ENCODE assay signal across 8 cellular contexts in the genomic region with DNA sequence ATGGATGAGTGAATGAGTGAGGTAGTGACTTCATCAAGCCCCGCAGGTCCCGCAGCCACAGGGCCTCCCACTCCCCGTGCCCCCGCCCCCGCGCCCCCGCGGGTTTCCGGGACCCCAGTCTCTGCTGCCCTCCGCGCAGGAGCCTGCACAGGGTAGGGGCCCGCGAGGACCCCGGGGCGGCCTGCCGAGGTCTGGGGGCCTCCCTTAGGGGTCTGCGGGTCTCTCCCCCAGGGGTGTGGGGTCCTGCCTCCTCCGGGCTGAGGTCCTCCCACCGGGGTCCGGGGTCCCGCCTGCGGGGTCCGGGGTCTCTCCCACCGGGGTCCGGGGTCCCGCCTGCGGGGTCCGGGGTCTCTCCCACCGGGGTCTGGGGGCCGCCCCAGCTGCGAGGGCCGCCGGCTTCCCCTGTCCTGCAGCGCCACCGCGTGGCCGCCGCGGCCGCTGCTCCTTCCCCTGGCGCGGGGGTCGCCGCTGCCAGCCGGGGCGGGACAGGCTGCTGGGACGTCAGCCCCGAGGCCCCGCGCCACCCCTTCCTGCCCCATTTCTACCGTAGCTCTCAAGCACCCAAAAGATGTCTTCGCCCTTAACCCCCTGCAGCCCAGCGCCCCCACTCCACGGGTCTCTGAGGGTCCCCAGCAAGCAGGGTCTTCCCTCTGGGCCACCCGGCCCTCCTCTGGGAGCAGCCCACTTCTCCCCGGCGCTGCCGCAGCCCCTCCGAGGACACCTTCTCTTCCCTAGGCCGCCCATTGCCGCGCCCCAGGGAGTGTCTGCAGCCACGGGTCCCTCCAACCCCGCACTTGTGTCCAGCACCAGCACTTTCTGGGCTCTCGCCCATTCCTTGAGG. TPM values are rescaled to one million over a fixed set of nuclear protein-coding genes. Genes with fewer than 3 reads are reported as not detected.
DNase-seq lines count a peak whose midpoint lies in the region; ATAC-seq, FAIRE-seq and TF ChIP-seq lines count a peak whose summit lies in the region.

No MANE protein-coding gene starts in this region.

- in situ Hi-C loops in GM13977 (cut with MboI; ENCODE audit: low pct_unique_long_range_greater_than_20kb, low sequenced_read_pairs, unreplicated experiment): no loop called here

- H3K36me3 ChIP-seq in ovary: no peaks in the 10 kb centered on the region

- H3K27ac ChIP-seq in A549: peak overlapping the region in 1 of 2 experiments; percentile 76; a peak in 3 of 6 replicates
- no peak overlapping the region for H3K27ac ChIP-seq in ovary

- peak; percentile 78 to 98 for TF ChIP-seq RAD21 in A549 (conservative IDR thresholded peaks at IDR 0.05 in 1 of 2, IDR thresholded peaks at IDR 0.05 in 1 of 2)

- TF ChIP-seq EP300 in A549 (IDR thresholded peaks at IDR 0.05): no peak
- TF ChIP-seq EP300 in ovary (IDR thresholded peaks at IDR 0.05): no peak

- H3K4me3 ChIP-seq in A549 (peak overlapping the region; percentile 41), epithelial cell of proximal tubule (ENCODE audit: low read depth, low read length) (no peak overlapping the region), ovary (no peak overlapping the region)

- intact Hi-C loops in ovary (cut with DNase I): loop anchor here in 3 of 4 donors (2.0 to 10.0 kb wide), 3 partner anchors 106 to 554 kb away; no protein-coding TSS in a partner anchor

- ATAC-seq in A549 (peak; percentile 55 to 77), HG02938 (IDR thresholded peaks at IDR 0.05; ENCODE audit: unreplicated experiment) (no peak)
- peak; percentile 37 to 54 for ATAC-seq in activated CD4-positive, CD25-positive, alpha-beta regulatory T cell treated with anti-CD3 and anti-CD28 coated beads, Interleukin-2, amount 50 U/mL, for 24 hours

- WGBS in A549 (ENCODE audit: missing lambda C conversion rate): 7% methylated on average over 49 of the region's 65 CpGs
- WGBS in ovary, 3 donors: 3 to 4% (median 4%) methylated on average over 43 to 65 of the region's 65 CpGs

- FAIRE-seq in A549 (lab: Jason Lieb, UNC): no peak

- CTCF ChIA-PET in A549 (lab: Yijun Ruan, JAX): interaction anchor here (0.6 to 2.5 kb wide), 42 partner anchors 9 to 960 kb away, joined by 3 to 51 read pairs (median 3); a partner anchor contains a TSS

- H3K27me3 ChIP-seq in ovary: no peaks in the 10 kb centered on the region

- TF ChIP-seq CTCF in A549 (IDR thresholded peaks at IDR 0.05) (peak; percentile 98), GM13977 (IDR thresholded peaks at IDR 0.05; ENCODE audit: extremely low read depth, insufficient read depth, missing control alignments) (peak; percentile 94), epithelial cell of proximal tubule (conservative IDR thresholded peaks at IDR 0.05; ENCODE audit: low read depth, low read length) (peak; percentile 42), ovary (IDR thresholded peaks at IDR 0.05) (peak; percentile 78 to 92 (median 88))

- peaks cover 4% of the 10 kb centered on the region; the same call in 2 of the 3 replicates for H3K4me1 ChIP-seq in A549
- H3K4me1 ChIP-seq in ovary (ENCODE audit: insufficient read depth): no peaks in the 10 kb centered on the region

- TF ChIP-seq POLR2A in A549 (IDR thresholded peaks at IDR 0.05; ENCODE audit: low read length): no peak
- no peak for TF ChIP-seq POLR2A in ovary (IDR thresholded peaks at IDR 0.05)

- H3K9me3 ChIP-seq in A549 (no peaks in the 10 kb centered on the region), ovary (no peaks in the 10 kb centered on the region)

- DNase-seq in A549 (ENCODE audit: low read depth in 1 of 2, low spot score in 1 of 2): no peak
- peak; percentile 88 for DNase-seq in GM13977 (ENCODE audit: low spot score)
- no peak for DNase-seq in epithelial cell of proximal tubule (ENCODE audit: low read depth)
- DNase-seq in ovary: peak in 2 of 5 donors; percentile 31 to 63
- no peak for DNase-seq in midbrain (lab: John Stamatoyannopoulos, UW)
- no peak for DNase-seq in 8988T

- peak overlapping the region; percentile 95 for H3K4me2 ChIP-seq in A549

- POLR2A ChIA-PET in A549 (lab: Yijun Ruan, JAX): no interaction called here

TF ChIP-seq in A549, 52 proteins besides CTCF, POLR2A, EP300 and RAD21:
- TF ChIP-seq HDAC2 (IDR thresholded peaks at IDR 0.05) (no peak), HOXB13 (CRISPR knock-in tag; IDR thresholded peaks at IDR 0.05; ENCODE audit: low read depth) (no peak), CHD4 (IDR thresholded peaks at IDR 0.05; ENCODE audit: borderline replicate concordance) (no peak), ESRRA (IDR thresholded peaks at IDR 0.05; ENCODE audit: borderline replicate concordance, low read length) (no peak), SMC3 (IDR thresholded peaks at IDR 0.05) (peak; percentile 89), MAFK (IDR thresholded peaks at IDR 0.05; ENCODE audit: partially characterized antibody) (no peak), MAZ (IDR thresholded peaks at IDR 0.05; ENCODE audit: borderline replicate concordance, low read depth, low read length) (0 out of 2 replicates have a peak, but pooled peaks have one; percentile 34)
- TF ChIP-seq, protein P1, sequence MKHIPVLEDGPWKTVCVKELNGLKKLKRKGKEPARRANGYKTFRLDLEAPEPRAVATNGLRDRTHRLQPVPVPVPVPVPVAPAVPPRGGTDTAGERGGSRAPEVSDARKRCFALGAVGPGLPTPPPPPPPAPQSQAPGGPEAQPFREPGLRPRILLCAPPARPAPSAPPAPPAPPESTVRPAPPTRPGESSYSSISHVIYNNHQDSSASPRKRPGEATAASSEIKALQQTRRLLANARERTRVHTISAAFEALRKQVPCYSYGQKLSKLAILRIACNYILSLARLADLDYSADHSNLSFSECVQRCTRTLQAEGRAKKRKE (CRISPR knock-in tag; IDR thresholded peaks at IDR 0.05; ENCODE audit: low read depth): no peak

RNA-seq across cellular contexts. Expression of a gene that starts 10.4 kb away (rescaled TPM):
- polyA plus RNA-seq in A549 (2011; rRNA removed): 17.8 and 28.9 TPM in 2 replicates
- polyA plus RNA-seq in A549 (2012; cell fraction: cytosol; rRNA removed): 36.9 and 47.2 TPM in 2 replicates
- 34.1 and 42.1 TPM in 2 replicates for polyA plus RNA-seq in A549 (2012; cell fraction: nucleus; rRNA removed)
- 26.6 to 32.7 TPM (median 30.8 TPM) in 3 replicates for polyA plus RNA-seq in A549 (2017; fragmentation: RNase III; extraction: RNeasy Plus Mini Kit Qiagen cat#74134 plus additional on column Dnase treatment)
- 9.5 and 11.2 TPM in 2 replicates for polyA minus RNA-seq in A549 (2011; rRNA and poly(A)+ RNA removed)
- 32.6 and 35.7 TPM in 2 replicates for total RNA-seq in epithelial cell of proximal tubule
- total RNA-seq in ovary: 10 to 100 TPM; 18.5 to 29.7 (median 26.5) TPM
- 10 to 100 TPM; 25.6 to 27.5 TPM for polyA plus RNA-seq in ovary

RNA-seq across cellular contexts. Expression of a gene that starts 53.7 kb away (rescaled TPM):
- polyA plus RNA-seq in A549 (2011; rRNA removed) (7.1 and 8.6 TPM in 2 replicates), A549 (2017; fragmentation: RNase III; extraction: RNeasy Plus Mini Kit Qiagen cat#74134 plus additional on column Dnase treatment) (23.9 to 30.4 TPM (median 27.5 TPM) in 3 replicates), ovary (10 to 100 TPM; 12.0 to 21.5 TPM)
- 15.7 and 21.3 TPM in 2 replicates for polyA plus RNA-seq in A549 (2012; cell fraction: cytosol; rRNA removed)
- polyA plus RNA-seq in A549 (2012; cell fraction: nucleus; rRNA removed): 44.2 and 62.0 TPM in 2 replicates
- 9.4 and 10.6 TPM in 2 replicates for polyA minus RNA-seq in A549 (2011; rRNA and poly(A)+ RNA removed)
- total RNA-seq in epithelial cell of proximal tubule (44.0 and 77.3 TPM in 2 replicates), ovary (10 to 100 TPM; 13.8 to 80.6 (median 30.1) TPM)

Comparison
In these comparisons a context has a peak if more than half of its experiments do, and no peak if none do; other contexts are left out.
1. CTCF ChIP-seq: peak in every context shown above with its lines; median percentile 98 in A549; 94 in GM13977; 88 in ovary; 42 in epithelial cell of proximal tubule.